In the genomic region with DNA sequence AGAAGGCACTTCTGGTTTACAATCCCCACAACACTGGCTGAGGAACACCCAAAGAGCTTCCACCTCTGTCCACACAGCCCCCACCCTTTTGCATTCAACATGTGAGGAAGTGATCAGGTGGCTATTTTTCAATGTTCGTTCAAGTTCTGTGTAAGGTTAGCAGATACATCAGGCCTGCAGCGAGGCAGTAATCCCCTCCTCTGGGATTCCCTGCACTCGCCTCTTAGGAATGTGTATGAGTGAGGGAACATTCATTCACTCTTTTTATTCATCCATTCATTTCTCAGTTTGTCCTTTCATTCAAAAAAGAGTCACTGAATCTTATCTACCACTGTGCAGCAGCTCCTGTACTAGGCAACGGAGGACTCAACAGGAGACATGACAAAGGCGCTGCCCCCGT, we compare ENCODE assay signal across 1 cellular context.
A peak's percentile ranks its signal among the peaks of the same experiment; 100 is the strongest.
TF ChIP-seq lines count a peak whose summit lies in the region.

No MANE protein-coding gene starts in this region.

TF ChIP-seq in K562, 482 proteins besides CTCF, POLR2A, EP300 and RAD21:
- 0 out of 2 replicates have a peak, but pooled peaks have one; percentile 73 for TF ChIP-seq ZBTB5 (IDR thresholded peaks at IDR 0.05)
- TF ChIP-seq ZNF174 (CRISPR knock-in tag; IDR thresholded peaks at IDR 0.05) = no peak
- TF ChIP-seq ZC3H8 (IDR thresholded peaks at IDR 0.05) = no peak
- no peak for TF ChIP-seq RFX5 (IDR thresholded peaks at IDR 0.05; ENCODE audit: low read depth, low read length)
